ENCODE assay signal across 18 cellular contexts in genomic region chr7:51121036-51121780, GRCh38.
DNase-seq lines count a peak whose midpoint lies in the region; ATAC-seq and TF ChIP-seq lines count a peak whose summit lies in the region.
"Had no signal": no experiment of that assay in that cellular context is flagged by ENCODE, and none has a peak within 500 bp of the region (broad histone marks: within the 10 kb centered on the region; RNA-seq: fewer than 3 reads in every experiment).

No MANE protein-coding gene starts in this region.

- no peak overlapping the region for H3K4me3 ChIP-seq in CD8-positive, alpha-beta T cell (ENCODE audit: low read depth, low read length)
- no peak overlapping the region for H3K4me3 ChIP-seq in naive thymus-derived CD4-positive, alpha-beta T cell (ENCODE audit: low read length)
- H3K4me3 ChIP-seq in effector memory CD4-positive, alpha-beta T cell (ENCODE audit: insufficient read depth, low read depth, low read length, poor library complexity, severe bottlenecking): no peak overlapping the region
- H3K4me3 ChIP-seq: stomach, vagina had no signal

- peaks cover 9% of the 10 kb centered on the region for H3K4me1 ChIP-seq in CD8-positive, alpha-beta T cell (ENCODE audit: insufficient read depth, low read length)
- peaks cover 0 to 10% of the 10 kb centered on the region in 2 donors for H3K4me1 ChIP-seq in naive thymus-derived CD4-positive, alpha-beta T cell (ENCODE audit: control insufficient read depth in 2 of 2, insufficient read depth in 2 of 2, low read length in 2 of 2)
- H3K4me1 ChIP-seq in effector memory CD4-positive, alpha-beta T cell (ENCODE audit: control insufficient read depth, insufficient read depth, low read length, poor library complexity, severe bottlenecking): peaks cover 4% of the 10 kb centered on the region
- H3K4me1 ChIP-seq: stomach, vagina had no signal

- POLR2A ChIA-PET in CD8-positive, alpha-beta T cell (lab: Charles Lee): no interaction called here
- POLR2A ChIA-PET in T-cell (lab: Charles Lee): interaction anchor here in 1 of 2 donors (0.5 kb wide), 1 partner anchor 345 kb away, joined by 5 read pairs; no protein-coding TSS in a partner anchor
- POLR2A ChIA-PET in naive thymus-derived CD4-positive, alpha-beta T cell (lab: Charles Lee): interaction anchor here (1.1 kb wide), 1 partner anchor 670 kb away, joined by 4 read pairs; no protein-coding TSS in a partner anchor

- CTCF ChIA-PET in activated naive CD4-positive, alpha-beta T cell treated with anti-CD3 and anti-CD28 coated beads, Interleukin-2, amount 10 ng/mL, durations not matched to agents 7 days and 5 days (lab: Charles Lee): interaction anchor here (1.2 to 1.7 kb wide), 3 partner anchors 19 to 53 kb away, joined by 3 to 10 read pairs (median 4); no protein-coding TSS in a partner anchor
- CTCF ChIA-PET in CD8-positive, alpha-beta T cell (lab: Charles Lee): interaction anchor here (1.8 kb wide), 1 partner anchor 42 kb away, joined by 6 read pairs; no protein-coding TSS in a partner anchor
- CTCF ChIA-PET in T-cell (lab: Charles Lee): interaction anchor here in 1 of 2 donors (0.8 to 1.7 kb wide), 3 partner anchors 20 to 41 kb away, joined by 3 to 6 read pairs (median 5); no protein-coding TSS in a partner anchor
- CTCF ChIA-PET in naive thymus-derived CD4-positive, alpha-beta T cell (lab: Charles Lee): no interaction called here

- peak overlapping the region; percentile 75 for H3K27ac Mint-ChIP-seq in activated naive CD4-positive, alpha-beta T cell treated with anti-CD3 and anti-CD28 coated beads, Interleukin-2, amount 10 ng/mL, durations not matched to agents 7 days and 5 days
- H3K27ac Mint-ChIP-seq in CD8-positive, alpha-beta T cell: peak overlapping the region; percentile 37
- peak overlapping the region; percentile 14 to 87 for H3K27ac Mint-ChIP-seq in T-cell
- H3K27ac Mint-ChIP-seq in naive thymus-derived CD4-positive, alpha-beta T cell: peak overlapping the region; percentile 1 to 76 (median 61)
- H3K27ac Mint-ChIP-seq: WTC11 had no signal

- ATAC-seq in CD8-positive, alpha-beta T cell: no peak
- ATAC-seq in T-cell (replicated peaks in 1 of 4) (peak in 2 of 4 experiments; percentile 38 to 67), GM19328 (IDR thresholded peaks at IDR 0.05; ENCODE audit: unreplicated experiment) (no peak), HG02981 (IDR thresholded peaks at IDR 0.05; ENCODE audit: unreplicated experiment) (no peak)
- ATAC-seq in naive thymus-derived CD4-positive, alpha-beta T cell: no peak

- no peaks in the 10 kb centered on the region for H3K36me3 Mint-ChIP-seq in activated naive CD4-positive, alpha-beta T cell treated with anti-CD3 and anti-CD28 coated beads, Interleukin-2, amount 10 ng/mL, durations not matched to agents 7 days and 5 days
- H3K36me3 Mint-ChIP-seq in CD8-positive, alpha-beta T cell: no peaks in the 10 kb centered on the region
- no peaks in the 10 kb centered on the region for H3K36me3 Mint-ChIP-seq in T-cell
- H3K36me3 Mint-ChIP-seq in naive thymus-derived CD4-positive, alpha-beta T cell: no peaks in the 10 kb centered on the region

- no peak for TF ChIP-seq CTCF in CD8-positive, alpha-beta T cell (IDR thresholded peaks at IDR 0.05)

- H3K4me3 Mint-ChIP-seq in activated naive CD4-positive, alpha-beta T cell treated with anti-CD3 and anti-CD28 coated beads, Interleukin-2, amount 10 ng/mL, durations not matched to agents 7 days and 5 days: no peak overlapping the region
- peak overlapping the region; percentile 44 for H3K4me3 Mint-ChIP-seq in CD8-positive, alpha-beta T cell
- H3K4me3 Mint-ChIP-seq in T-cell: peak overlapping the region; percentile 47 to 70 (median 52)
- peak overlapping the region; percentile 48 to 85 (median 72) for H3K4me3 Mint-ChIP-seq in naive thymus-derived CD4-positive, alpha-beta T cell
- H3K4me3 Mint-ChIP-seq: WTC11 had no signal

- H3K27me3 Mint-ChIP-seq in activated naive CD4-positive, alpha-beta T cell treated with anti-CD3 and anti-CD28 coated beads, Interleukin-2, amount 10 ng/mL, durations not matched to agents 7 days and 5 days: no peaks in the 10 kb centered on the region
- H3K27me3 Mint-ChIP-seq in CD8-positive, alpha-beta T cell (ENCODE audit: low read depth): no peaks in the 10 kb centered on the region
- H3K27me3 Mint-ChIP-seq in T-cell: peaks cover 0 to 3% of the 10 kb centered on the region in 2 donors
- H3K27me3 Mint-ChIP-seq in naive thymus-derived CD4-positive, alpha-beta T cell: peaks cover 0 to 3% (median 0%) of the 10 kb centered on the region in 5 donors

- no peak for DNase-seq in activated naive CD4-positive, alpha-beta T cell treated with anti-CD3 and anti-CD28 coated beads, Interleukin-2, amount 10 ng/mL, durations not matched to agents 7 days and 5 days
- no peak for DNase-seq in activated naive CD4-positive, alpha-beta T cell treated with Interleukin-2 at 50 U/mL for 16 hours
- DNase-seq in CD8-positive, alpha-beta T cell: no peak
- DNase-seq in T-cell: no peak
- DNase-seq in naive thymus-derived CD4-positive, alpha-beta T cell: peak in 5 of 9 donors; percentile 3 to 18 (median 7)
- no peak for DNase-seq in effector memory CD4-positive, alpha-beta T cell
- DNase-seq: amniotic stem cell, cerebellar nuclear complex, kidney glomerular epithelial cell, midbrain, NCI-H1436, NCI-H446, stomach had no signal

- no peaks in the 10 kb centered on the region for H3K36me3 ChIP-seq in CD8-positive, alpha-beta T cell (ENCODE audit: insufficient read depth, low read length)
- no peaks in the 10 kb centered on the region for H3K36me3 ChIP-seq in naive thymus-derived CD4-positive, alpha-beta T cell (ENCODE audit: control insufficient read depth in 2 of 3, insufficient read depth in 3 of 3, low read length in 3 of 3)
- no peaks in the 10 kb centered on the region for H3K36me3 ChIP-seq in effector memory CD4-positive, alpha-beta T cell (ENCODE audit: control insufficient read depth, insufficient read depth, low read length)
- H3K36me3 ChIP-seq: neutrophil, stomach, vagina had no signal

- intact Hi-C loops in CD8-positive, alpha-beta T cell (cut with DNase I, micrococcal nuclease): no loop called here
- intact Hi-C loops in naive thymus-derived CD4-positive, alpha-beta T cell (cut with micrococcal nuclease): no loop called here

- H3K9me3 Mint-ChIP-seq in activated naive CD4-positive, alpha-beta T cell treated with anti-CD3 and anti-CD28 coated beads, Interleukin-2, amount 10 ng/mL, durations not matched to agents 7 days and 5 days: no peaks in the 10 kb centered on the region
- peaks cover under 1% of the 10 kb centered on the region for H3K9me3 Mint-ChIP-seq in CD8-positive, alpha-beta T cell
- H3K9me3 Mint-ChIP-seq in T-cell: peaks cover under 1 to 1% (median under 1%) of the 10 kb centered on the region in 3 donors
- H3K9me3 Mint-ChIP-seq in naive thymus-derived CD4-positive, alpha-beta T cell: peaks cover 0 to 4% (median 1%) of the 10 kb centered on the region in 11 donors

- H3K4me1 Mint-ChIP-seq in activated naive CD4-positive, alpha-beta T cell treated with anti-CD3 and anti-CD28 coated beads, Interleukin-2, amount 10 ng/mL, durations not matched to agents 7 days and 5 days: peaks cover 34% of the 10 kb centered on the region
- peaks cover 29% of the 10 kb centered on the region for H3K4me1 Mint-ChIP-seq in CD8-positive, alpha-beta T cell (ENCODE audit: low read depth)
- peaks cover 31 to 34% (median 32%) of the 10 kb centered on the region in 3 donors for H3K4me1 Mint-ChIP-seq in T-cell
- H3K4me1 Mint-ChIP-seq in naive thymus-derived CD4-positive, alpha-beta T cell: peaks cover 17 to 35% (median 31%) of the 10 kb centered on the region in 7 donors

- H3K27ac ChIP-seq in CD8-positive, alpha-beta T cell (ENCODE audit: low read depth, low read length): no peak overlapping the region
- no peak overlapping the region for H3K27ac ChIP-seq in naive thymus-derived CD4-positive, alpha-beta T cell (ENCODE audit: low read depth, low read length)
- H3K27ac ChIP-seq in effector memory CD4-positive, alpha-beta T cell (ENCODE audit: insufficient read depth, low read length, poor library complexity, severe bottlenecking): no peak overlapping the region
- H3K27ac ChIP-seq: neutrophil, vagina had no signal

- no peaks in the 10 kb centered on the region for H3K9me3 ChIP-seq in CD8-positive, alpha-beta T cell (ENCODE audit: low read length)
- H3K9me3 ChIP-seq in naive thymus-derived CD4-positive, alpha-beta T cell (ENCODE audit: control insufficient read depth in 2 of 3, low read length in 3 of 3): no peaks in the 10 kb centered on the region
- H3K9me3 ChIP-seq in effector memory CD4-positive, alpha-beta T cell (ENCODE audit: control insufficient read depth, low read length): no peaks in the 10 kb centered on the region
- H3K9me3 ChIP-seq: neutrophil, stomach, vagina had no signal

- H3K27me3 ChIP-seq in CD8-positive, alpha-beta T cell (ENCODE audit: insufficient read depth, low read length): no peaks in the 10 kb centered on the region
- no peaks in the 10 kb centered on the region for H3K27me3 ChIP-seq in naive thymus-derived CD4-positive, alpha-beta T cell (ENCODE audit: control insufficient read depth in 2 of 2, insufficient read depth in 2 of 2, low read length in 2 of 2)
- no peaks in the 10 kb centered on the region for H3K27me3 ChIP-seq in effector memory CD4-positive, alpha-beta T cell (replicated peaks; ENCODE audit: control insufficient read depth, insufficient read depth, low read length, poor library complexity, severe bottlenecking)
- H3K27me3 ChIP-seq: stomach, vagina had no signal

Comparison
In these comparisons a context has a peak if more than half of its experiments do, and no peak if none do; other contexts are left out.
1. DNase-seq: peak in naive thymus-derived CD4-positive, alpha-beta T cell (5 of 9); none in activated naive CD4-positive, alpha-beta T cell treated with anti-CD3 and anti-CD28 coated beads, Interleukin-2, amount 10 ng/mL, durations not matched to agents 7 days and 5 days (single experiment), activated naive CD4-positive, alpha-beta T cell treated with Interleukin-2 at 50 U/mL for 16 hours (single experiment), CD8-positive, alpha-beta T cell (0 of 7), T-cell (0 of 34) and effector memory CD4-positive, alpha-beta T cell (0 of 3).
2. Peak in every context shown above with its lines, with median percentiles within 50 percentile points of each other: H3K27ac Mint-ChIP-seq.